Comparison of ENCODE assay signal across 26 cellular contexts in genomic region chr6:158636778-158637177, GRCh38. TPM values are rescaled to one million over a fixed set of nuclear protein-coding genes. Genes with fewer than 3 reads are reported as not detected.
DNase-seq lines count a peak whose midpoint lies in the region; ATAC-seq and TF ChIP-seq lines count a peak whose summit lies in the region.
"Had no signal": no experiment of that assay in that cellular context is flagged by ENCODE, and none has a peak within 500 bp of the region (broad histone marks: within the 10 kb centered on the region; RNA-seq: fewer than 3 reads in every experiment).

No MANE protein-coding gene starts in this region.

- H3K14ac ChIP-seq in mesenchymal stem cell (ENCODE audit: low read length in 2 of 2) = no peak overlapping the region

- H3K79me1 ChIP-seq in mesenchymal stem cell (replicated peaks; ENCODE audit: low read length, poor library complexity, severe bottlenecking) = peaks cover 11% of the 10 kb centered on the region

- no peak overlapping the region for H3K23ac ChIP-seq in mesenchymal stem cell (ENCODE audit: low read length in 2 of 2)

- H3K79me2 ChIP-seq in hepatocyte = peaks cover 33% of the 10 kb centered on the region

- peaks cover 74% of the 10 kb centered on the region for H3K36me3 Mint-ChIP-seq in activated CD4-positive, alpha-beta T cell treated with anti-CD3 and anti-CD28 coated beads for 36 hours (ENCODE audit: low read depth)
- H3K36me3 Mint-ChIP-seq in CD4-positive, alpha-beta T cell (ENCODE audit: low read depth) = peaks cover 87% of the 10 kb centered on the region
- peaks cover 66% of the 10 kb centered on the region for H3K36me3 Mint-ChIP-seq in activated CD4-positive, alpha-beta memory T cell treated with anti-CD3 and anti-CD28 coated beads for 36 hours

- no peak overlapping the region for H2AK5ac ChIP-seq in mesenchymal stem cell (ENCODE audit: low read length, severe bottlenecking)

- POLR2A ChIA-PET in activated CD4-positive, alpha-beta T cell treated with anti-CD3 and anti-CD28 coated beads for 36 hours (lab: Charles Lee) = no interaction called here
- POLR2A ChIA-PET in CD4-positive, alpha-beta T cell (lab: Charles Lee) = no interaction called here
- POLR2A ChIA-PET in activated CD4-positive, alpha-beta memory T cell treated with anti-CD3 and anti-CD28 coated beads for 36 hours (lab: Charles Lee) = interaction anchor here (1.1 to 1.2 kb wide), 2 partner anchors 9 to 438 kb away, joined by 3 read pairs; no protein-coding TSS in a partner anchor

- H3K9ac ChIP-seq in mesenchymal stem cell (ENCODE audit: low read length) = no peak overlapping the region
- H3K9ac ChIP-seq: GM23248 had no signal

- H4K20me1 ChIP-seq in hepatocyte (ENCODE audit: insufficient read depth, poor library complexity, severe bottlenecking) = peaks cover 5% of the 10 kb centered on the region

- peaks cover 28 to 64% of the 10 kb centered on the region in 2 experiments for H3K36me3 ChIP-seq in mesenchymal stem cell (ENCODE audit: control insufficient read depth in 1 of 2, insufficient read depth in 2 of 2, low read depth in 1 of 2, low read length in 2 of 2)
- no peaks in the 10 kb centered on the region for H3K36me3 ChIP-seq in hepatocyte (replicated peaks; ENCODE audit: insufficient read depth, low read depth)

- H4K91ac ChIP-seq in mesenchymal stem cell (ENCODE audit: low read length) = no peak overlapping the region

- no peak overlapping the region for H2AFZ ChIP-seq in mesenchymal stem cell (ENCODE audit: low read depth, low read length)
- H2AFZ ChIP-seq in hepatocyte = no peak overlapping the region
- H2AFZ ChIP-seq: GM23248 had no signal

- no peaks in the 10 kb centered on the region for H3K9me2 ChIP-seq in hepatocyte (replicated peaks; ENCODE audit: insufficient read depth)

- H3K4me3 ChIP-seq in mesenchymal stem cell (ENCODE audit: insufficient read depth in 1 of 2, low read depth in 1 of 2, low read length in 2 of 2) (no peak overlapping the region), hepatocyte (no peak overlapping the region)
- H3K4me3 ChIP-seq: ascending aorta, cardiac muscle cell, GM23248, SK-N-MC, vagina had no signal

- H3K27ac Mint-ChIP-seq in activated CD4-positive, alpha-beta T cell treated with anti-CD3 and anti-CD28 coated beads for 36 hours = peak overlapping the region; percentile 39
- peak overlapping the region; percentile 79 for H3K27ac Mint-ChIP-seq in CD4-positive, alpha-beta T cell
- peak overlapping the region; percentile 78 for H3K27ac Mint-ChIP-seq in activated CD4-positive, alpha-beta memory T cell treated with anti-CD3 and anti-CD28 coated beads for 36 hours
- H3K27ac Mint-ChIP-seq: dendritic cell treated with granulocyte-macrophage colony-stimulating factor and Interleukin-4, amounts not matched to agents 40 ng/mL and 50 ng/mL, for 4 days had no signal

- no peak overlapping the region for H3K18ac ChIP-seq in mesenchymal stem cell (ENCODE audit: low read depth in 1 of 2, low read length in 2 of 2)

- WGBS in mesenchymal stem cell = 97% methylated on average over 5 of the region's 8 CpGs
- WGBS in hepatocyte (ENCODE audit: low lambda C conversion rate, missing lambda C conversion rate) = 97% methylated on average over 8 of the region's 8 CpGs

- CTCF ChIA-PET in activated CD4-positive, alpha-beta T cell treated with anti-CD3 and anti-CD28 coated beads for 36 hours (lab: Charles Lee) = interaction anchor here (0.7 to 2.0 kb wide), 4 partner anchors 9 to 358 kb away, joined by 3 to 8 read pairs (median 4); no protein-coding TSS in a partner anchor
- CTCF ChIA-PET in CD4-positive, alpha-beta T cell (lab: Charles Lee) = interaction anchor here (1.3 to 1.7 kb wide), 2 partner anchors 24 to 55 kb away, joined by 5 to 6 read pairs; no protein-coding TSS in a partner anchor
- CTCF ChIA-PET in activated CD4-positive, alpha-beta memory T cell treated with anti-CD3 and anti-CD28 coated beads for 36 hours (lab: Charles Lee) = interaction anchor here (1.1 kb wide), 1 partner anchor 23 kb away, joined by 3 read pairs; no protein-coding TSS in a partner anchor

- TF ChIP-seq CTCF in CD4-positive, alpha-beta T cell (IDR thresholded peaks at IDR 0.05) = no peak
- TF ChIP-seq CTCF in hepatocyte (IDR thresholded peaks at IDR 0.05; ENCODE audit: poor library complexity) = no peak

- H3K4me1 Mint-ChIP-seq in activated CD4-positive, alpha-beta T cell treated with anti-CD3 and anti-CD28 coated beads for 36 hours = peaks cover 69% of the 10 kb centered on the region
- peaks cover 72% of the 10 kb centered on the region for H3K4me1 Mint-ChIP-seq in CD4-positive, alpha-beta T cell (ENCODE audit: low read depth)
- H3K4me1 Mint-ChIP-seq in activated CD4-positive, alpha-beta memory T cell treated with anti-CD3 and anti-CD28 coated beads for 36 hours (ENCODE audit: low read depth) = peaks cover 64% of the 10 kb centered on the region

- H3K27me3 ChIP-seq in CD4-positive, alpha-beta T cell (ENCODE audit: control insufficient read depth, insufficient read depth, low read length) = no peaks in the 10 kb centered on the region
- H3K27me3 ChIP-seq in mesenchymal stem cell (ENCODE audit: control insufficient read depth in 1 of 2, insufficient read depth in 1 of 2, low read length in 2 of 2) (no peaks in the 10 kb centered on the region), hepatocyte (no peaks in the 10 kb centered on the region)
- H3K27me3 ChIP-seq: ascending aorta, cardiac muscle cell, vagina had no signal

- no peak overlapping the region for H2BK5ac ChIP-seq in mesenchymal stem cell (ENCODE audit: low read depth, low read length, poor library complexity, severe bottlenecking)

- no peak overlapping the region for H2BK15ac ChIP-seq in mesenchymal stem cell (ENCODE audit: low read depth, poor library complexity, severe bottlenecking)

- no peak overlapping the region for H3K4me2 ChIP-seq in mesenchymal stem cell (ENCODE audit: low read length, poor library complexity, severe bottlenecking)
- H3K4me2 ChIP-seq in hepatocyte = no peak overlapping the region

- no peak overlapping the region for H2BK12ac ChIP-seq in mesenchymal stem cell (ENCODE audit: low read length in 2 of 2)

- H3K9me3 Mint-ChIP-seq in activated CD4-positive, alpha-beta T cell treated with anti-CD3 and anti-CD28 coated beads for 36 hours (ENCODE audit: low read depth) = no peaks in the 10 kb centered on the region
- no peaks in the 10 kb centered on the region for H3K9me3 Mint-ChIP-seq in CD4-positive, alpha-beta T cell
- H3K9me3 Mint-ChIP-seq in activated CD4-positive, alpha-beta memory T cell treated with anti-CD3 and anti-CD28 coated beads for 36 hours = no peaks in the 10 kb centered on the region
- H3K9me3 Mint-ChIP-seq: CD14-positive monocyte; dendritic cell treated with granulocyte-macrophage colony-stimulating factor and Interleukin-4, amounts not matched to agents 40 ng/mL and 50 ng/mL, for 4 days had no signal

- DNase-seq in activated CD4-positive, alpha-beta T cell treated with anti-CD3 and anti-CD28 coated beads for 36 hours = no peak
- DNase-seq in activated CD4-positive, alpha-beta T cell treated with anti-CD3 and anti-CD28 coated beads for 1 hour = no peak
- DNase-seq in CD4-positive, alpha-beta T cell = no peak
- no peak for DNase-seq in activated CD4-positive, alpha-beta memory T cell treated with anti-CD3 and anti-CD28 coated beads for 36 hours
- DNase-seq in mesenchymal stem cell (no peak), hepatocyte (ENCODE audit: low spot score) (no peak), activated gamma-delta T cell treated with Interleukin-2 at 50 U/mL for 16 hours (no peak)
- DNase-seq: activated CD4-positive, alpha-beta T cell treated with anti-CD3 and anti-CD28 coated beads, Interleukin-2, amount 50 U/mL, for 1 hour; GM23248; Karpas-422; left cardiac atrium; NCI-H146; NCI-H2107; nucleus accumbens; stimulated activated naive CD8-positive, alpha-beta T cell treated with anti-CD3 and anti-CD28 coated beads, Interleukin-15, Interleukin-2, amounts not matched to agents 100 U/mL and 50 U/mL, for 24 hours; T-helper 2 cell had no signal

- H3K27me3 Mint-ChIP-seq in activated CD4-positive, alpha-beta T cell treated with anti-CD3 and anti-CD28 coated beads for 36 hours = no peaks in the 10 kb centered on the region
- H3K27me3 Mint-ChIP-seq in CD4-positive, alpha-beta T cell = no peaks in the 10 kb centered on the region
- H3K27me3 Mint-ChIP-seq in activated CD4-positive, alpha-beta memory T cell treated with anti-CD3 and anti-CD28 coated beads for 36 hours = no peaks in the 10 kb centered on the region
- H3K27me3 Mint-ChIP-seq: dendritic cell treated with granulocyte-macrophage colony-stimulating factor and Interleukin-4, amounts not matched to agents 40 ng/mL and 50 ng/mL, for 4 days had no signal

- H3K4me3 Mint-ChIP-seq in activated CD4-positive, alpha-beta T cell treated with anti-CD3 and anti-CD28 coated beads for 36 hours = no peak overlapping the region
- H3K4me3 Mint-ChIP-seq in CD4-positive, alpha-beta T cell = no peak overlapping the region
- no peak overlapping the region for H3K4me3 Mint-ChIP-seq in activated CD4-positive, alpha-beta memory T cell treated with anti-CD3 and anti-CD28 coated beads for 36 hours
- H3K4me3 Mint-ChIP-seq: CD14-positive monocyte; dendritic cell treated with granulocyte-macrophage colony-stimulating factor and Interleukin-4, amounts not matched to agents 40 ng/mL and 50 ng/mL, for 4 days had no signal

- ATAC-seq in activated CD4-positive, alpha-beta T cell treated with anti-CD3 and anti-CD28 coated beads for 36 hours = no peak
- no peak for ATAC-seq in CD4-positive, alpha-beta T cell (ENCODE audit: poor library complexity)
- no peak for ATAC-seq in HG02642 (IDR thresholded peaks at IDR 0.05; ENCODE audit: poor library complexity, unreplicated experiment)
- ATAC-seq: left cardiac atrium; stimulated activated naive CD8-positive, alpha-beta T cell treated with anti-CD3 and anti-CD28 coated beads, Interleukin-15, Interleukin-2, amounts not matched to agents 100 U/mL and 50 U/mL, for 24 hours had no signal

- no peak overlapping the region for H3K27ac ChIP-seq in CD4-positive, alpha-beta T cell (ENCODE audit: low read depth, low read length)
- H3K27ac ChIP-seq in mesenchymal stem cell (ENCODE audit: low read length, poor library complexity, severe bottlenecking) = no peak overlapping the region
- no peak overlapping the region for H3K27ac ChIP-seq in hepatocyte
- H3K27ac ChIP-seq: 22Rv1, ascending aorta, cardiac muscle cell, GM23248, HL-60, RWPE1, SK-N-MC, vagina had no signal

- peaks cover 6% of the 10 kb centered on the region for H3K4me1 ChIP-seq in mesenchymal stem cell (ENCODE audit: control insufficient read depth, insufficient read depth, low read depth, low read length)
- H3K4me1 ChIP-seq in hepatocyte (ENCODE audit: insufficient read depth) = peaks cover 7% of the 10 kb centered on the region

- intact Hi-C loops in activated CD4-positive, alpha-beta T cell treated with anti-CD3 and anti-CD28 coated beads for 36 hours (cut with DNase I, micrococcal nuclease) = loop anchor here in 1 of 2 experiments (5.0 kb wide), 1 partner anchor 36 kb away; no protein-coding TSS in a partner anchor
- intact Hi-C loops in CD4-positive, alpha-beta T cell (cut with DNase I, micrococcal nuclease) = no loop called here
- intact Hi-C loops in activated CD4-positive, alpha-beta memory T cell treated with anti-CD3 and anti-CD28 coated beads for 36 hours (cut with micrococcal nuclease) = no loop called here

- H2BK120ac ChIP-seq in mesenchymal stem cell (ENCODE audit: low read depth, low read length) = no peak overlapping the region

- H3K4ac ChIP-seq in mesenchymal stem cell (ENCODE audit: low read depth in 1 of 2, low read length in 2 of 2) = no peak overlapping the region

- no peaks in the 10 kb centered on the region for H3K9me3 ChIP-seq in CD4-positive, alpha-beta T cell (ENCODE audit: control insufficient read depth, low read length)
- H3K9me3 ChIP-seq in mesenchymal stem cell (ENCODE audit: control insufficient read depth, low read length) (no peaks in the 10 kb centered on the region), hepatocyte (ENCODE audit: low read depth) (no peaks in the 10 kb centered on the region)
- H3K9me3 ChIP-seq: ascending aorta, vagina had no signal

- H4K8ac ChIP-seq in mesenchymal stem cell (ENCODE audit: low read length) = peak overlapping the region; percentile 0

RNA-seq across cellular contexts. Expression of gene DYNLT1, which starts 7.8 kb away (rescaled TPM):
- 100 to 1,000 TPM; 116 to 118 TPM for total RNA-seq in activated CD4-positive, alpha-beta T cell treated with anti-CD3 and anti-CD28 coated beads for 36 hours
- total RNA-seq in CD4-positive, alpha-beta T cell = 100 to 1,000 TPM; 170 to 182 TPM
- 100 to 1,000 TPM; 117 to 120 TPM for total RNA-seq in activated CD4-positive, alpha-beta memory T cell treated with anti-CD3 and anti-CD28 coated beads for 36 hours
- 187 TPM for polyA plus RNA-seq in mesenchymal stem cell (2013, experiment 1 of 2)
- polyA plus RNA-seq in mesenchymal stem cell (2013, experiment 2 of 2) = 199 TPM
- total RNA-seq in hepatocyte = 81.4 and 82.6 TPM in 2 replicates
- 180 and 219 TPM in 2 replicates for polyA plus RNA-seq in hepatocyte

RNA-seq across cellular contexts. Expression of gene SYTL3, which starts 13.1 kb away (rescaled TPM):
- total RNA-seq in activated CD4-positive, alpha-beta T cell treated with anti-CD3 and anti-CD28 coated beads for 36 hours = 100 to 1,000 TPM; 163 to 180 TPM
- 10 to 100 TPM; 41.2 to 42.7 TPM for total RNA-seq in CD4-positive, alpha-beta T cell
- total RNA-seq in activated CD4-positive, alpha-beta memory T cell treated with anti-CD3 and anti-CD28 coated beads for 36 hours = 100 to 1,000 TPM; 181 to 186 TPM
- polyA plus RNA-seq in mesenchymal stem cell (2013, experiment 1 of 2) = 2.1 TPM
- polyA plus RNA-seq in mesenchymal stem cell (2013, experiment 2 of 2) = 2.3 TPM
- total RNA-seq in hepatocyte = 1.4 and 1.7 TPM in 2 replicates
- 1.5 and 3.1 TPM in 2 replicates for polyA plus RNA-seq in hepatocyte

Comparison
In these comparisons a context has a peak if more than half of its experiments do, and no peak if none do; other contexts are left out.
1. RNA of gene SYTL3, which starts 13.1 kb away (total RNA-seq): 181 to 186 TPM in activated CD4-positive, alpha-beta memory T cell treated with anti-CD3 and anti-CD28 coated beads for 36 hours, 163 to 180 TPM in activated CD4-positive, alpha-beta T cell treated with anti-CD3 and anti-CD28 coated beads for 36 hours and 41.2 to 42.7 TPM in CD4-positive, alpha-beta T cell; 1.4 to 1.7 TPM in hepatocyte; every median in the first group is over 10 times any median in the second.
2. Peak in every context shown above with its lines, with median percentiles within 50 percentile points of each other: H3K27ac Mint-ChIP-seq.